Comparison of ENCODE assay signal across 18 cellular contexts in genomic region chr12:83514372-83514771, GRCh38.
DNase-seq lines count a peak whose midpoint lies in the region; ATAC-seq and TF ChIP-seq lines count a peak whose summit lies in the region.
"Had no signal": no experiment of that assay in that cellular context is flagged by ENCODE, and none has a peak within 500 bp of the region (broad histone marks: within the 10 kb centered on the region; RNA-seq: fewer than 3 reads in every experiment).

No MANE protein-coding gene starts in this region.

- 0 out of 2 replicates have a peak overlapping the region, but pooled peaks have one; percentile 1 for H3K27ac ChIP-seq in VCaP
- no peak overlapping the region for H3K27ac ChIP-seq in sigmoid colon
- H3K27ac ChIP-seq: ascending aorta, BLaER1, gastroesophageal sphincter, KMS-11 had no signal

- DNase-seq in SIG-M5 treated with dmso at 0.1 percent for 504 hours (lab: John Stamatoyannopoulos, UW; ENCODE audit: unreplicated experiment): peak; percentile 34
- DNase-seq in SIG-M5 (lab: John Stamatoyannopoulos, UW): no peak
- DNase-seq in NCI-H146 (lab: John Stamatoyannopoulos, UW): peak; percentile 30
- no peak for DNase-seq in sigmoid colon
- DNase-seq in NCI-H2171 treated with DMSO at 0.1 percent for 48 hours (lab: John Stamatoyannopoulos, UW): no peak
- no peak for DNase-seq in NOMO-1 treated with DMSO at 0.1 percent for 48 hours (lab: John Stamatoyannopoulos, UW; ENCODE audit: unreplicated experiment)
- DNase-seq: activated CD4-positive, alpha-beta T cell treated with anti-CD3 and anti-CD28 coated beads, Interleukin-2, amount 10 ng/mL, durations not matched to agents 24 days and 14 days; naive thymus-derived CD8-positive, alpha-beta T cell; NCI-H1092; NCI-H345; stimulated activated CD4-positive, alpha-beta T cell treated with anti-CD3 and anti-CD28 coated beads, Interleukin-12 subunit alpha, Interleukin-12 subunit beta, amount 100 ng/mL, for 4 hours had no signal

- TF ChIP-seq POLR2A in sigmoid colon (IDR thresholded peaks at IDR 0.05): no peak

- 19 to 62% methylated on average over 1 of the region's 1 CpG for WGBS in sigmoid colon, 2 donors

- H3K27me3 ChIP-seq in sigmoid colon: no peaks in the 10 kb centered on the region
- H3K27me3 ChIP-seq: ascending aorta, BLaER1, gastroesophageal sphincter had no signal

- no peak for TF ChIP-seq EP300 in sigmoid colon (IDR thresholded peaks at IDR 0.05)

- ATAC-seq in GM21447 (IDR thresholded peaks at IDR 0.05; ENCODE audit: unreplicated experiment): no peak
- ATAC-seq: activated naive CD4-positive, alpha-beta T cell treated with anti-CD3 and anti-CD28 coated beads, Interleukin-2, amount 50 U/mL, for 72 hours; gastroesophageal sphincter; naive thymus-derived CD8-positive, alpha-beta T cell had no signal

- H3K4me1 ChIP-seq in sigmoid colon: no peaks in the 10 kb centered on the region
- H3K4me1 ChIP-seq: ascending aorta, BLaER1, gastroesophageal sphincter had no signal

- no peaks in the 10 kb centered on the region for H3K36me3 ChIP-seq in sigmoid colon
- H3K36me3 ChIP-seq: ascending aorta, BLaER1, gastroesophageal sphincter had no signal

- TF ChIP-seq CTCF in VCaP (conservative IDR thresholded peaks at IDR 0.05) (no peak), sigmoid colon (IDR thresholded peaks at IDR 0.05) (no peak)

- intact Hi-C loops in sigmoid colon (cut with DNase I): no loop called here

- no peak overlapping the region for H3K4me3 ChIP-seq in sigmoid colon
- H3K4me3 ChIP-seq: ascending aorta, BLaER1, gastroesophageal sphincter had no signal

- no peaks in the 10 kb centered on the region for H3K9me3 ChIP-seq in sigmoid colon
- H3K9me3 ChIP-seq: ascending aorta, BLaER1, gastroesophageal sphincter had no signal

Comparison
In these comparisons a context has a peak if more than half of its experiments do, and no peak if none do; other contexts are left out.
1. DNase-seq: peak in SIG-M5 treated with dmso at 0.1 percent for 504 hours (single experiment) and NCI-H146 (single experiment); none in SIG-M5 (single experiment), sigmoid colon (single experiment), NCI-H2171 treated with DMSO at 0.1 percent for 48 hours (single experiment) and NOMO-1 treated with DMSO at 0.1 percent for 48 hours (single experiment).